In the genomic region with DNA sequence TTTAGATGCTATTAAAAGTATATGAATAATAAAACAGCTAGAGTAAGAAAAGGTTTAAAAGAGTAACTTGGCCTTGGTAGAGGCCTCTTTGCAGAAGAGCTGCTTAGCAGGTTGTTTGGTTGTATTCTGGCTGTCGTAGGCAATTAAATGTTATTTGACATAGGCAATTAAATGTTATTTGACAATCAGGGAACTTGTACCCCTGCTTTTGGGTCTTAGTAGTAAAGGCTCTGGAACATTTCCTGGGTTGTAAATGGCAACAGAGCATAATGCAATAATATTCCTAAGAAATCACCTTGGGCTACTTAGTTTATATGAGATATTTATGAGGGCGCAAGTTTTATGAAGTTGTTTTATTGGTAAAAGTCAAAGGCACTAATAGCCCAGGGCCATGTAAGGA, we compare ENCODE assay signal across 34 cellular contexts.
"Had no signal": no experiment of that assay in that cellular context is flagged by ENCODE, and none has a peak within 500 bp of the region (broad histone marks: within the 10 kb centered on the region; RNA-seq: fewer than 3 reads in every experiment).

No MANE protein-coding gene starts in this region.

- H3K36me3 ChIP-seq: MG63 had no signal

- H3K27me3 ChIP-seq: MG63 had no signal

- DNase-seq: Karpas-422, Kasumi-1, KBM-7, KG1, MG63, MM.1S, MV-4-11, NCI-H1048, NCI-H1092, NCI-H1092 treated with DMSO at 0.1 percent for 48 hours, NCI-H1105, NCI-H1105 treated with DMSO at 0.1 percent for 48 hours, NCI-H1417 treated with DMSO at 0.1 percent for 48 hours, NCI-H1436, NCI-H1436 treated with DMSO at 0.1 percent for 48 hours, NCI-H146, NCI-H1694, NCI-H1694 treated with DMSO at 0.1 percent for 48 hours, NCI-H187, NCI-H187 treated with DMSO at 0.1 percent for 48 hours, NCI-H1930, NCI-H2029, NCI-H2029 treated with DMSO at 0.1 percent for 48 hours, NCI-H2081, NCI-H2081 treated with DMSO at 0.1 percent for 48 hours, NCI-H2107, NCI-H2171, NCI-H2171 treated with DMSO at 0.1 percent for 48 hours, NCI-H2227 treated with DMSO at 0.1 percent for 48 hours, NCI-H226, NCI-H345, NCI-H446, NCI-H446 treated with DMSO at 0.1 percent for 48 hours had no signal

- H3K4me3 ChIP-seq: MG63 had no signal

- H3K27ac ChIP-seq: KMS-11 had no signal
